ENCODE assay signal across 28 cellular contexts in the genomic region with DNA sequence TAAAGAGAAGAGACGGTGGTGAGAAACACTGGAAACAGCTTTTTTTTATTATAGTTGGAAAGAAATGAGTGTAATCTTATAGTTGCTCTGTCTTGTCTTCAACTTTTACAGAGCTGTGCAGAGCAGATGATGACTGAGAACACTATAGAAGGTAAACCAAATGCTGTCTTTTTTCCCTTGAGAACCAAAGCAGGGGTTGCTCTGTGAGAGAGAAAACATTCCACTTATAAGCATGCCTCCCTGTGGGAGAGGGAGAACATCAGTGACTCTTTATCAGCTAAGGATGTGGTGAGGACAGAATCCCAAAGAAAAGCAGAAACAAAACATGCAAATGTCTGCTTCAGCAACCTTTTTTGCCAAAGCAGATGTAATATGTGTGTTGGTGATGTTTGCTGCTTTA.
"Had no signal": no experiment of that assay in that cellular context is flagged by ENCODE, and none has a peak within 500 bp of the region (broad histone marks: within the 10 kb centered on the region; RNA-seq: fewer than 3 reads in every experiment).

No MANE protein-coding gene starts in this region.

- H3K4me3 ChIP-seq: body of pancreas, SK-N-MC had no signal

- H3K36me3 Mint-ChIP-seq: activated CD4-positive, alpha-beta memory T cell treated with anti-CD3 and anti-CD28 coated beads for 36 hours; activated naive CD4-positive, alpha-beta T cell treated with anti-CD3 and anti-CD28 coated beads, Interleukin-2, amount 10 ng/mL, durations not matched to agents 7 days and 5 days; activated naive CD8-positive, alpha-beta T cell treated with anti-CD3 and anti-CD28 coated beads for 36 hours; T-cell had no signal

- H3K4me1 ChIP-seq: body of pancreas had no signal

- H3K27ac ChIP-seq: body of pancreas, SK-N-MC, VCaP had no signal

- H3K27ac Mint-ChIP-seq: activated CD4-positive, alpha-beta memory T cell treated with anti-CD3 and anti-CD28 coated beads for 36 hours; activated CD4-positive, alpha-beta T cell treated with anti-CD3 and anti-CD28 coated beads, Interleukin-2, amount 10 ng/mL, durations not matched to agents 7 days and 5 days; activated naive CD4-positive, alpha-beta T cell treated with anti-CD3 and anti-CD28 coated beads, Interleukin-2, amount 10 ng/mL, durations not matched to agents 7 days and 5 days; activated naive CD8-positive, alpha-beta T cell treated with anti-CD3 and anti-CD28 coated beads for 36 hours; activated T-helper 17 cell treated with anti-CD3 and anti-CD28 coated beads, Interleukin-2, amount 50 U/mL, for 72 hours; T-cell had no signal

- H3K27me3 Mint-ChIP-seq: activated CD4-positive, alpha-beta T cell treated with anti-CD3 and anti-CD28 coated beads, Interleukin-2, amount 10 ng/mL, durations not matched to agents 7 days and 5 days; activated naive CD8-positive, alpha-beta T cell treated with anti-CD3 and anti-CD28 coated beads for 36 hours had no signal

- H3K9me3 Mint-ChIP-seq: activated CD4-positive, alpha-beta memory T cell treated with anti-CD3 and anti-CD28 coated beads for 36 hours; activated CD4-positive, alpha-beta T cell treated with anti-CD3 and anti-CD28 coated beads, Interleukin-2, amount 10 ng/mL, durations not matched to agents 7 days and 5 days; activated naive CD4-positive, alpha-beta T cell treated with anti-CD3 and anti-CD28 coated beads, Interleukin-2, amount 10 ng/mL, durations not matched to agents 7 days and 5 days; activated naive CD8-positive, alpha-beta T cell treated with anti-CD3 and anti-CD28 coated beads for 36 hours; activated T-helper 17 cell treated with anti-CD3 and anti-CD28 coated beads, Interleukin-2, amount 50 U/mL, for 72 hours; T-cell had no signal

- DNase-seq: activated CD4-positive, alpha-beta memory T cell treated with anti-CD3 and anti-CD28 coated beads for 36 hours; activated CD4-positive, alpha-beta T cell treated with anti-CD3 and anti-CD28 coated beads, Interleukin-2, amount 10 ng/mL, durations not matched to agents 7 days and 5 days; activated CD4-positive, CD25-positive, alpha-beta regulatory T cell; activated CD8-positive, alpha-beta memory T cell treated with anti-CD3 and anti-CD28 coated beads for 24 hours; activated gamma-delta T cell; activated naive CD4-positive, alpha-beta T cell treated with anti-CD3 and anti-CD28 coated beads, Interleukin-2, amount 10 ng/mL, durations not matched to agents 7 days and 5 days; activated naive CD8-positive, alpha-beta T cell treated with anti-CD3 and anti-CD28 coated beads for 36 hours; activated T-cell treated with anti-CD3 and anti-CD28 coated beads, Interleukin-2, amount 50 U/mL, for 48 hours; body of pancreas; MM.1S; NCI-H1105 treated with DMSO at 0.1 percent for 48 hours; NCI-H146; NCI-H187 treated with DMSO at 0.1 percent for 48 hours; NCI-H2171; NCI-H2227 treated with DMSO at 0.1 percent for 48 hours; NCI-H446 treated with DMSO at 0.1 percent for 48 hours; NCI-H524 treated with DMSO at 0.1 percent for 48 hours; NCI-H774; RPMI8226; T-cell; T-helper 2 cell; T1000 had no signal

- H3K9me3 ChIP-seq: body of pancreas had no signal

- H3K27me3 ChIP-seq: body of pancreas had no signal

- H3K4me1 Mint-ChIP-seq: activated CD4-positive, alpha-beta T cell treated with anti-CD3 and anti-CD28 coated beads, Interleukin-2, amount 10 ng/mL, durations not matched to agents 7 days and 5 days; activated naive CD4-positive, alpha-beta T cell treated with anti-CD3 and anti-CD28 coated beads, Interleukin-2, amount 10 ng/mL, durations not matched to agents 7 days and 5 days; activated naive CD8-positive, alpha-beta T cell treated with anti-CD3 and anti-CD28 coated beads for 36 hours; activated T-helper 17 cell treated with anti-CD3 and anti-CD28 coated beads, Interleukin-2, amount 50 U/mL, for 72 hours; T-cell had no signal

- FAIRE-seq: TTC549 had no signal

- H3K4me3 Mint-ChIP-seq: activated CD4-positive, alpha-beta memory T cell treated with anti-CD3 and anti-CD28 coated beads for 36 hours; activated CD4-positive, alpha-beta T cell treated with anti-CD3 and anti-CD28 coated beads, Interleukin-2, amount 10 ng/mL, durations not matched to agents 7 days and 5 days; activated naive CD4-positive, alpha-beta T cell treated with anti-CD3 and anti-CD28 coated beads, Interleukin-2, amount 10 ng/mL, durations not matched to agents 7 days and 5 days; activated naive CD8-positive, alpha-beta T cell treated with anti-CD3 and anti-CD28 coated beads for 36 hours; activated T-helper 17 cell treated with anti-CD3 and anti-CD28 coated beads, Interleukin-2, amount 50 U/mL, for 72 hours; T-cell had no signal

- ATAC-seq: activated T-helper 17 cell treated with anti-CD3 and anti-CD28 coated beads, Interleukin-2, amount 50 U/mL, for 72 hours; body of pancreas; Panc1; Right ventricle myocardium inferior; T-cell had no signal
